8 cellular contexts compared by ENCODE assay signal in the genomic region with DNA sequence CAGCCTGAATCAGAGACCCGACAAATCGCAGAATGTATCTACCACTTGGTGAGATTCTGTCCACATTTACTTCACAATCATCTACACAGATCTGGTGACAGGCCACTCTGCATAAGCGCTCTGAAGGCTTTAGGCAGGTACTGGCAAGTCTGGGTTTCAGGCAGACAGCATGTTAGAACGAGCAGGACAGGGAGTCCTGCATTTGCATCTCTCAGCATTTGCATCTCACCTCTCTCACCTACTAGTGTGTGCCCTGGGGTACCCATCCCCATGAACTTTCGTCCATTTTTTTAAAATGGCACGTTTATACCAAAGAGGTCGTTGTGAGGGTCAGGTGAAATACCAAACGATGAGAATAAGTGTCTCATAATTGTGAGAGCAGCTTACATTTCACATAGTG.
DNase-seq lines count a peak whose midpoint lies in the region; ATAC-seq and TF ChIP-seq lines count a peak whose summit lies in the region.
"Not testable (repeated sequence)": the region's sequence is repeated elsewhere in the genome, so short reads cannot be mapped to it uniquely, and the experiment has no call there.

No MANE protein-coding gene starts in this region.

- H3K9me2 ChIP-seq in GM23248 (ENCODE audit: insufficient read depth); SU-DHL-6 (replicated peaks; ENCODE audit: insufficient read depth, low read length): not testable (repeated sequence)

- not testable (repeated sequence) for H3K27me3 Mint-ChIP-seq in neural progenitor cell (ENCODE audit: insufficient read depth, low read depth); type B pancreatic cell

- peak overlapping the region; percentile 57 for H3K4me2 ChIP-seq in GM23248 (ENCODE audit: unreplicated experiment)
- peak overlapping the region; percentile 44 for H3K4me2 ChIP-seq in SU-DHL-6 (ENCODE audit: low read depth, low read length, poor library complexity, severe bottlenecking)
- H3K4me2 ChIP-seq in neural progenitor cell = peak overlapping the region; percentile 71

- H3K27ac ChIP-seq in GM23248; SU-DHL-6 (ENCODE audit: low read depth, low read length); neural progenitor cell: not testable (repeated sequence)
- H3K27ac ChIP-seq in breast epithelium (peak overlapping the region; percentile 69 to 79), right atrium auricular region (peak overlapping the region; percentile 71 to 78)

- H3K9me3 Mint-ChIP-seq in neural progenitor cell, type B pancreatic cell: not testable (repeated sequence)

- peak overlapping the region; percentile 95 for H3K4me3 Mint-ChIP-seq in neural progenitor cell
- peak overlapping the region; percentile 98 for H3K4me3 Mint-ChIP-seq in type B pancreatic cell

- H3K9me3 ChIP-seq in GM23248 (ENCODE audit: low read depth); SU-DHL-6 (ENCODE audit: insufficient read depth, low read length); breast epithelium; right atrium auricular region; neural progenitor cell (ENCODE audit: low read depth): not testable (repeated sequence)

- H3K27ac Mint-ChIP-seq in neural progenitor cell, type B pancreatic cell: not testable (repeated sequence)

- H3K36me3 ChIP-seq in GM23248 (ENCODE audit: low read depth); SU-DHL-6 (ENCODE audit: low read length); breast epithelium; right atrium auricular region; neural progenitor cell: not testable (repeated sequence)

- H3K9ac ChIP-seq in GM23248 (peak overlapping the region; percentile 70), SU-DHL-6 (ENCODE audit: low read length) (peak overlapping the region; percentile 54)
- H3K9ac ChIP-seq in neural progenitor cell = not testable (repeated sequence)

- H3K79me2 ChIP-seq in GM23248 (ENCODE audit: insufficient read depth); SU-DHL-6 (ENCODE audit: insufficient read depth, low read length); neural progenitor cell (ENCODE audit: low read depth): not testable (repeated sequence)

- DNase-seq in GM23248; breast epithelium (ENCODE audit: low spot score in 2 of 2); right atrium auricular region (ENCODE audit: low spot score); neural progenitor cell (ENCODE audit: low spot score); type B pancreatic cell (ENCODE audit: extremely low spot score, unreplicated experiment): not testable (repeated sequence)

- not testable (repeated sequence) for H4K20me1 ChIP-seq in GM23248 (ENCODE audit: insufficient read depth); SU-DHL-6 (ENCODE audit: low read depth, low read length); neural progenitor cell (ENCODE audit: low read depth)

- H3K4me1 Mint-ChIP-seq in neural progenitor cell; type B pancreatic cell (ENCODE audit: unreplicated experiment): not testable (repeated sequence)

- not testable (repeated sequence) for H3K27me3 ChIP-seq in GM23248 (replicated peaks; ENCODE audit: insufficient read depth); SU-DHL-6 (ENCODE audit: low read length); breast epithelium; right atrium auricular region; neural progenitor cell

- H3K36me3 Mint-ChIP-seq in neural progenitor cell, type B pancreatic cell: not testable (repeated sequence)

- not testable (repeated sequence) for TF ChIP-seq POLR2A in breast epithelium (IDR thresholded peaks at IDR 0.05)

- peak; percentile 66 for ATAC-seq in GM18498 (IDR thresholded peaks at IDR 0.05; ENCODE audit: unreplicated experiment)
- ATAC-seq in HG03571 (IDR thresholded peaks at IDR 0.05; ENCODE audit: unreplicated experiment) = peak; percentile 29

- intact Hi-C loops in breast epithelium (cut with DNase I; ENCODE audit: low total_unique reads) = not testable (repeated sequence)

- H3K4me3 ChIP-seq in GM23248 (peak overlapping the region; percentile 73), SU-DHL-6 (ENCODE audit: insufficient read depth, low read length, poor library complexity, severe bottlenecking) (peak overlapping the region; percentile 57), breast epithelium (peak overlapping the region; percentile 45 to 70 (median 52)), right atrium auricular region (peak overlapping the region; percentile 33 to 54), neural progenitor cell (peak overlapping the region; percentile 50)

- in situ Hi-C loops in GM23248 (cut with MboI) = not testable (repeated sequence)

- 11 to 18% methylated on average over 6 of the region's 8 CpGs for WGBS in GM23248 (ENCODE audit: low coverage in 1 of 2, low lambda C conversion rate in 2 of 2, missing lambda C conversion rate in 2 of 2), 2 experiments

- H3K4me1 ChIP-seq in GM23248 (ENCODE audit: insufficient read depth); breast epithelium; right atrium auricular region; neural progenitor cell: not testable (repeated sequence)

- H3F3A ChIP-seq in GM23248 (ENCODE audit: insufficient read depth); SU-DHL-6 (ENCODE audit: insufficient read depth); neural progenitor cell (ENCODE audit: low read depth): not testable (repeated sequence)

- H2AFZ ChIP-seq in GM23248 (peak overlapping the region; percentile 85), SU-DHL-6 (ENCODE audit: low read depth, low read length, severe bottlenecking) (peak overlapping the region; percentile 64)
- not testable (repeated sequence) for H2AFZ ChIP-seq in neural progenitor cell (replicated peaks)

- TF ChIP-seq CTCF in SU-DHL-6 (IDR thresholded peaks at IDR 0.05; ENCODE audit: insufficient read depth, low read length, poor library complexity, severe bottlenecking); breast epithelium (IDR thresholded peaks at IDR 0.05); right atrium auricular region (IDR thresholded peaks at IDR 0.05); neural progenitor cell (IDR thresholded peaks at IDR 0.05); type B pancreatic cell (conservative IDR thresholded peaks at IDR 0.05): not testable (repeated sequence)
